Comparison of ENCODE assay signal across 18 cellular contexts in genomic region chr17:82720204-82720603, GRCh38. TPM values are rescaled to one million over a fixed set of nuclear protein-coding genes. Genes with fewer than 3 reads are reported as not detected.
DNase-seq lines count a peak whose midpoint lies in the region; TF ChIP-seq lines count a peak whose summit lies in the region.
"Had no signal": no experiment of that assay in that cellular context is flagged by ENCODE, and none has a peak within 500 bp of the region (broad histone marks: within the 10 kb centered on the region; RNA-seq: fewer than 3 reads in every experiment).

No MANE protein-coding gene starts in this region.

- no peak for TF ChIP-seq POLR2A in spleen (IDR thresholded peaks at IDR 0.05)
- TF ChIP-seq POLR2A in sigmoid colon (IDR thresholded peaks at IDR 0.05): no peak

- H3K27ac ChIP-seq in HEK293 (ENCODE audit: extremely low read depth, low read depth, low read length) (no peak overlapping the region), RWPE1 (peak overlapping the region; percentile 11; the same call in 1 of the 2 replicates), spleen (no peak overlapping the region), sigmoid colon (no peak overlapping the region), tibial artery (no peak overlapping the region)

- H3K36me3 ChIP-seq in HEK293 (ENCODE audit: control insufficient read depth in 2 of 2, insufficient read depth in 1 of 2, low read length in 2 of 2) (peaks cover 46 to 55% of the 10 kb centered on the region in 2 experiments), spleen (peaks cover 0 to 70% (median 37%) of the 10 kb centered on the region in 6 donors), sigmoid colon (peaks cover 0 to 57% (median 13%) of the 10 kb centered on the region in 4 donors), tibial artery (peaks cover 24 to 67% (median 41%) of the 10 kb centered on the region in 3 donors)

- H3K4me3 ChIP-seq in HEK293 (ENCODE audit: low read depth, low read length) (no peak overlapping the region), spleen (no peak overlapping the region), sigmoid colon (no peak overlapping the region), tibial artery (no peak overlapping the region)
- H3K4me3 ChIP-seq: GM23338 had no signal

- intact Hi-C loops in spleen (cut with DNase I; ENCODE audit: low total_unique reads): no loop called here
- intact Hi-C loops in sigmoid colon (cut with DNase I): no loop called here
- intact Hi-C loops in tibial artery (cut with DNase I; ENCODE audit: low total_unique reads): no loop called here

- H3K9me3 ChIP-seq in HEK293 (ENCODE audit: control insufficient read depth, insufficient read depth, low read depth, low read length) (no peaks in the 10 kb centered on the region), spleen (no peaks in the 10 kb centered on the region), sigmoid colon (no peaks in the 10 kb centered on the region), tibial artery (no peaks in the 10 kb centered on the region)

- CTCF ChIA-PET in HEK293 (lab: Yijun Ruan, JAX): no interaction called here
- CTCF ChIA-PET in RWPE1 (lab: Yijun Ruan, JAX): no interaction called here

- peaks cover 7% of the 10 kb centered on the region; the same call in 1 of the 2 replicates for H3K4me1 ChIP-seq in HEK293 (ENCODE audit: control insufficient read depth, insufficient read depth, low read length)
- peaks cover 17 to 32% (median 27%) of the 10 kb centered on the region in 6 donors for H3K4me1 ChIP-seq in spleen
- peaks cover 0 to 24% (median 20%) of the 10 kb centered on the region in 4 donors for H3K4me1 ChIP-seq in sigmoid colon
- H3K4me1 ChIP-seq in tibial artery: peaks cover 0 to 28% (median 17%) of the 10 kb centered on the region in 4 donors

- 93 to 95% (median 94%) methylated on average over 19 of the region's 19 CpGs for WGBS in spleen, 5 donors
- WGBS in sigmoid colon, 2 donors: 96% methylated on average over 19 of the region's 19 CpGs

- TF ChIP-seq CTCF in HEK293 (tag by site-specific recombination; IDR thresholded peaks at IDR 0.05) (no peak), RWPE1 (conservative IDR thresholded peaks at IDR 0.05; ENCODE audit: low read depth) (no peak), spleen (IDR thresholded peaks at IDR 0.05 in 8 of 11, conservative IDR thresholded peaks at IDR 0.05 in 3 of 11) (no peak), sigmoid colon (IDR thresholded peaks at IDR 0.05) (no peak), tibial artery (IDR thresholded peaks at IDR 0.05) (no peak)

- POLR2A ChIA-PET in HEK293 (lab: Yijun Ruan, JAX): interaction anchor here (1.0 kb wide), 1 partner anchor 18 kb away, joined by 3 read pairs; no protein-coding TSS in a partner anchor
- POLR2A ChIA-PET in RWPE1 (lab: Yijun Ruan, JAX; ENCODE audit: low non-redundant PET): no interaction called here

- DNase-seq in RWPE1 (ENCODE audit: low spot score) (no peak), spleen (peak; percentile 64), NCI-H1105 (lab: John Stamatoyannopoulos, UW) (no peak), sigmoid colon (no peak), tibial artery (no peak)
- DNase-seq: C1 segment of cervical spinal cord; Calu3; CD4-positive, alpha-beta memory T cell; COR-L47; DMS53; DMS79 treated with DMSO at 0.1 percent for 48 hours; GF-D8; H9; HFFc6 had no signal

- TF ChIP-seq EP300 in sigmoid colon (IDR thresholded peaks at IDR 0.05): no peak

- H3K27me3 ChIP-seq in spleen (replicated peaks in 1 of 7) (no peaks in the 10 kb centered on the region), sigmoid colon (no peaks in the 10 kb centered on the region), tibial artery (no peaks in the 10 kb centered on the region)

TF ChIP-seq in HEK293, 187 proteins besides CTCF, POLR2A, EP300 and RAD21:
- TF ChIP-seq ZFHX2 (tag by site-specific recombination; conservative IDR thresholded peaks at IDR 0.05) (peak; percentile 36), KLF9 (tag by site-specific recombination; IDR thresholded peaks at IDR 0.05; ENCODE audit: low read depth) (no peak), ZNF426 (tag by site-specific recombination; IDR thresholded peaks at IDR 0.05) (no peak), EGR2 (tag by site-specific recombination; IDR thresholded peaks at IDR 0.05; ENCODE audit: low read depth) (peak; percentile 57; the same call in 1 of the 2 replicates), ZNF521 (tag by site-specific recombination; IDR thresholded peaks at IDR 0.05) (no peak)

RNA-seq across cellular contexts. Expression of gene FN3KRP, which starts 3.7 kb away (rescaled TPM):
- total RNA-seq in spleen (10 to 100 TPM; 16.3 to 35.1 (median 21.2) TPM), sigmoid colon (10 to 100 TPM in 3 of 4 donors, 1 to 10 TPM in 1; 8.1 to 18.0 (median 13.1) TPM)
- polyA plus RNA-seq in spleen (10 to 100 TPM; 25.4 to 33.3 (median 27.4) TPM), sigmoid colon (10 to 100 TPM; 27.0 to 36.1 (median 33.5) TPM)

RNA-seq across cellular contexts. Expression of gene FN3K, which starts 15.2 kb away (rescaled TPM):
- total RNA-seq in spleen (10 to 100 TPM in 2 of 7 donors, 1 to 10 TPM in 5; 1.4 to 14.1 (median 6.6) TPM), sigmoid colon (10 to 100 TPM in 1 of 4 donors, 1 to 10 TPM in 3; 2.8 to 11.9 (median 6.6) TPM)
- polyA plus RNA-seq in spleen (1 to 10 TPM; 1.7 to 3.4 (median 2.1) TPM), sigmoid colon (10 to 100 TPM; 13.2 to 22.2 (median 20.5) TPM)
- total RNA-seq: Daoy, H4 had no signal

RNA-seq across cellular contexts. Expression of gene RAB40B, which starts 21.7 kb away (rescaled TPM):
- 10 to 100 TPM in 2 of 7 donors, 1 to 10 TPM in 5; 4.1 to 13.6 (median 5.5) TPM for total RNA-seq in spleen
- polyA plus RNA-seq in spleen: 1 to 10 TPM; 5.3 to 8.6 (median 8.5) TPM
- 10 to 100 TPM; 11.7 to 32.7 (median 21.6) TPM for total RNA-seq in sigmoid colon
- polyA plus RNA-seq in sigmoid colon: 10 to 100 TPM; 14.0 to 26.4 (median 24.0) TPM

RNA-seq across cellular contexts. Expression of gene TBCD, which starts 31.7 kb away (rescaled TPM):
- total RNA-seq in spleen (100 to 1,000 TPM in 3 of 7 donors, 10 to 100 TPM in 4; 55.6 to 149 (median 84.5) TPM), sigmoid colon (10 to 100 TPM; 25.3 to 69.0 (median 34.4) TPM)
- polyA plus RNA-seq in spleen (100 to 1,000 TPM; 117 to 207 (median 195) TPM), sigmoid colon (10 to 100 TPM; 11.1 to 77.4 (median 19.2) TPM)
